In the genomic region with DNA sequence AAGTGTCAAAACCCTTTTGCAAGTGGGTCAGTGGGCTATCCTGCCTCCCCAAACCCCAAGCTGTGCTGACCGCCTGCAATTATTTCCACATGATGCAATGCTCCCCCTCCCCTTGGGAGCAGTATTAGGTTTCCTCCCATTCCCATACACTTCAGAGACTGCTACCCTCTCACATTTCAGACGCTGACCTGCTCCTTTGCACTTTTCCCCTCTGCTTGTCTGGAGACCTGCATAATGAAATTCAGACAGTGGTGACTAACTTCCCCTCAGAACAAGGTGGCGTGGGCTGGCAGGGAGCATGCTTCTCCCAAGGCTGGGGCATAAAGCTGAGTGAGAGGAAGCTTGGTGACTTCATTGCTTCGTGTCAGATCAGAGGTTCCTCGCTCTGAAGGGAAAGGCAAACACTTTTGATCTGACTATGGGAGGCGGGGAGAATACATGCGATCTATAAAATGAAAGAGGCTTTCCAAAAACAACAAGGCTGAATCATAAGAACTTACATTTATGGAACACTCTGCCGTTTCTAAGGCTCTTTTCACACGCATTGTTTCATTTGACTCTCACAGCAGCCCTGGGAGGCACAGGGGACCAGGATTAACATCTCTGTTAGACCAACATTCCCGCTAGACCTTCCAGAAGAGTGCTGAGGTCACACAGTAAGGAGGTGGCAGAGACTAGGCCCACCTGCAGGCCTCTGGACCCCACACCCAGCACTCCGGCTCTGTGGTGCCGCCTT, we compare ENCODE assay signal across 9 cellular contexts. TPM values are rescaled to one million over a fixed set of nuclear protein-coding genes. Genes with fewer than 3 reads are reported as not detected.
A peak's percentile ranks its signal among the peaks of the same experiment; 100 is the strongest.
DNase-seq lines count a peak whose midpoint lies in the region; ATAC-seq and TF ChIP-seq lines count a peak whose summit lies in the region.
"Had no signal": no experiment of that assay in that cellular context is flagged by ENCODE, and none has a peak within 500 bp of the region (broad histone marks: within the 10 kb centered on the region; RNA-seq: fewer than 3 reads in every experiment).

No MANE protein-coding gene starts in this region.

- POLR2A ChIA-PET in HEK293T (lab: Yijun Ruan, JAX) = interaction anchor here (0.5 kb wide), 1 partner anchor 150 kb away, joined by 3 read pairs; no protein-coding TSS in a partner anchor

- CTCF ChIA-PET in HEK293T (lab: Yijun Ruan, JAX) = no interaction called here

- DNase-seq in HEK293T (ENCODE audit: extremely low spot score) = peak; percentile 69
- peak; percentile 56 for DNase-seq in SKM-1 treated with dmso at 0.1 percent for 144 hours (lab: John Stamatoyannopoulos, UW; ENCODE audit: unreplicated experiment)
- peak; percentile 98 for DNase-seq in glomerular endothelial cell (ENCODE audit: extremely low read depth, low read depth, low spot score)
- peak; percentile 4 for DNase-seq in stimulated activated CD4-positive, alpha-beta T cell treated with anti-CD3 and anti-CD28 coated beads, Interleukin-12 subunit alpha, Interleukin-12 subunit beta, amount 100 ng/mL, for 4 hours
- DNase-seq in mucosa of gallbladder (ENCODE audit: low spot score) = no peak
- DNase-seq in activated effector memory CD4-positive, alpha-beta T cell treated with Interleukin-2 at 50 U/mL for 16 hours = no peak
- DNase-seq in activated gamma-delta T cell treated with Interleukin-2 at 50 U/mL for 16 hours = no peak
- DNase-seq: left colon had no signal

- ATAC-seq in GM18511 (IDR thresholded peaks at IDR 0.05; ENCODE audit: unreplicated experiment) = no peak
- ATAC-seq: left colon had no signal

TF ChIP-seq in HEK293T, 16 proteins besides CTCF, POLR2A, EP300 and RAD21:
- TF ChIP-seq ARNT (IDR thresholded peaks at IDR 0.05) (no peak), CTBP1 (IDR thresholded peaks at IDR 0.05; ENCODE audit: borderline replicate concordance) (no peak), L3MBTL2 (conservative IDR thresholded peaks at IDR 0.05) (peak; percentile 80), LEF1 (IDR thresholded peaks at IDR 0.05; ENCODE audit: borderline replicate concordance) (no peak), BHLHE40 (IDR thresholded peaks at IDR 0.05; ENCODE audit: borderline replicate concordance) (no peak)
- TF ChIP-seq, protein P1, sequence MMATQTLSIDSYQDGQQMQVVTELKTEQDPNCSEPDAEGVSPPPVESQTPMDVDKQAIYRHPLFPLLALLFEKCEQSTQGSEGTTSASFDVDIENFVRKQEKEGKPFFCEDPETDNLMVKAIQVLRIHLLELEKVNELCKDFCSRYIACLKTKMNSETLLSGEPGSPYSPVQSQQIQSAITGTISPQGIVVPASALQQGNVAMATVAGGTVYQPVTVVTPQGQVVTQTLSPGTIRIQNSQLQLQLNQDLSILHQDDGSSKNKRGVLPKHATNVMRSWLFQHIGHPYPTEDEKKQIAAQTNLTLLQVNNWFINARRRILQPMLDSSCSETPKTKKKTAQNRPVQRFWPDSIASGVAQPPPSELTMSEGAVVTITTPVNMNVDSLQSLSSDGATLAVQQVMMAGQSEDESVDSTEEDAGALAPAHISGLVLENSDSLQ (IDR thresholded peaks at IDR 0.05) = peak; percentile 2; the same call in 1 of the 2 replicates

RNA-seq across cellular contexts. Expression of a gene that starts 27.5 kb away (rescaled TPM):
- 20.7 and 28.5 TPM in 2 replicates for total RNA-seq in glomerular endothelial cell
- total RNA-seq in mucosa of gallbladder = 13.1 TPM

Comparison
In these comparisons a context has a peak if more than half of its experiments do, and no peak if none do; other contexts are left out.
1. DNase-seq: peak in HEK293T (single experiment), SKM-1 treated with dmso at 0.1 percent for 144 hours (single experiment), glomerular endothelial cell (single experiment) and stimulated activated CD4-positive, alpha-beta T cell treated with anti-CD3 and anti-CD28 coated beads, Interleukin-12 subunit alpha, Interleukin-12 subunit beta, amount 100 ng/mL, for 4 hours (single experiment); none in mucosa of gallbladder (single experiment), activated effector memory CD4-positive, alpha-beta T cell treated with Interleukin-2 at 50 U/mL for 16 hours (single experiment) and activated gamma-delta T cell treated with Interleukin-2 at 50 U/mL for 16 hours (single experiment).